ENCODE assay signal across 29 cellular contexts in genomic region chr18:75062297-75062886, GRCh38.
"Had no signal": no experiment of that assay in that cellular context is flagged by ENCODE, and none has a peak within 500 bp of the region (broad histone marks: within the 10 kb centered on the region; RNA-seq: fewer than 3 reads in every experiment).

No MANE protein-coding gene starts in this region.

- H3K27me3 Mint-ChIP-seq: activated CD4-positive, alpha-beta memory T cell treated with anti-CD3 and anti-CD28 coated beads for 36 hours; activated CD8-positive, alpha-beta memory T cell treated with anti-CD3 and anti-CD28 coated beads, Interleukin-2, amount 10 ng/mL, durations not matched to agents 7 days and 5 days; activated naive CD4-positive, alpha-beta T cell treated with anti-CD3 and anti-CD28 coated beads, Interleukin-2, amount 10 ng/mL, durations not matched to agents 7 days and 5 days; activated naive CD8-positive, alpha-beta T cell treated with anti-CD3 and anti-CD28 coated beads, Interleukin-2, amount 10 ng/mL, durations not matched to agents 7 days and 5 days; central memory CD8-positive, alpha-beta T cell; dendritic cell treated with granulocyte-macrophage colony-stimulating factor and Interleukin-4, amounts not matched to agents 40 ng/mL and 50 ng/mL, for 4 days; T-helper 17 cell had no signal

- H3K4me3 ChIP-seq: ascending aorta, breast epithelium, cardiac muscle cell, coronary artery, dorsolateral prefrontal cortex, esophagus muscularis mucosa, gastroesophageal sphincter, heart right ventricle had no signal

- H3K27ac Mint-ChIP-seq: activated CD4-positive, alpha-beta memory T cell treated with anti-CD3 and anti-CD28 coated beads for 36 hours; activated CD8-positive, alpha-beta memory T cell treated with anti-CD3 and anti-CD28 coated beads, Interleukin-2, amount 10 ng/mL, durations not matched to agents 7 days and 5 days; activated CD8-positive, alpha-beta T cell treated with anti-CD3 and anti-CD28 coated beads, Interleukin-2, amount 10 ng/mL, durations not matched to agents 7 days and 5 days; activated naive CD4-positive, alpha-beta T cell treated with anti-CD3 and anti-CD28 coated beads, Interleukin-2, amount 10 ng/mL, durations not matched to agents 7 days and 5 days; activated naive CD8-positive, alpha-beta T cell treated with anti-CD3 and anti-CD28 coated beads, Interleukin-2, amount 10 ng/mL, durations not matched to agents 7 days and 5 days; brain; dendritic cell treated with granulocyte-macrophage colony-stimulating factor and Interleukin-4, amounts not matched to agents 40 ng/mL and 50 ng/mL, for 4 days; T-helper 17 cell had no signal

- H3K36me3 ChIP-seq: breast epithelium, cardiac muscle cell had no signal

- H3K9me3 Mint-ChIP-seq: activated CD4-positive, alpha-beta memory T cell treated with anti-CD3 and anti-CD28 coated beads for 36 hours; activated naive CD4-positive, alpha-beta T cell treated with anti-CD3 and anti-CD28 coated beads, Interleukin-2, amount 10 ng/mL, durations not matched to agents 7 days and 5 days; activated naive CD4-positive, alpha-beta T cell treated with anti-CD3 and anti-CD28 coated beads, Interleukin-2, amount 50 U/mL, for 72 hours; activated naive CD8-positive, alpha-beta T cell treated with anti-CD3 and anti-CD28 coated beads, Interleukin-2, amount 10 ng/mL, durations not matched to agents 7 days and 5 days; central memory CD8-positive, alpha-beta T cell; dendritic cell treated with granulocyte-macrophage colony-stimulating factor and Interleukin-4, amounts not matched to agents 40 ng/mL and 50 ng/mL, for 4 days had no signal

- H3K4me3 Mint-ChIP-seq: activated CD4-positive, alpha-beta memory T cell treated with anti-CD3 and anti-CD28 coated beads for 36 hours; activated CD8-positive, alpha-beta memory T cell treated with anti-CD3 and anti-CD28 coated beads, Interleukin-2, amount 10 ng/mL, durations not matched to agents 7 days and 5 days; activated CD8-positive, alpha-beta T cell treated with anti-CD3 and anti-CD28 coated beads, Interleukin-2, amount 10 ng/mL, durations not matched to agents 7 days and 5 days; activated naive CD4-positive, alpha-beta T cell treated with anti-CD3 and anti-CD28 coated beads, Interleukin-2, amount 10 ng/mL, durations not matched to agents 7 days and 5 days; activated naive CD8-positive, alpha-beta T cell treated with anti-CD3 and anti-CD28 coated beads, Interleukin-2, amount 10 ng/mL, durations not matched to agents 7 days and 5 days; brain; central memory CD8-positive, alpha-beta T cell; dendritic cell treated with granulocyte-macrophage colony-stimulating factor and Interleukin-4, amounts not matched to agents 40 ng/mL and 50 ng/mL, for 4 days; T-helper 17 cell had no signal

- H3K4me1 Mint-ChIP-seq: activated naive CD4-positive, alpha-beta T cell treated with anti-CD3 and anti-CD28 coated beads, Interleukin-2, amount 10 ng/mL, durations not matched to agents 7 days and 5 days; activated naive CD8-positive, alpha-beta T cell treated with anti-CD3 and anti-CD28 coated beads, Interleukin-2, amount 10 ng/mL, durations not matched to agents 7 days and 5 days; T-helper 17 cell had no signal

- DNase-seq: activated CD4-positive, alpha-beta memory T cell treated with anti-CD3 and anti-CD28 coated beads for 36 hours; activated CD4-positive, alpha-beta T cell treated with anti-CD3 and anti-CD28 coated beads for 1 hour; activated CD4-positive, alpha-beta T cell treated with anti-CD3 and anti-CD28 coated beads for 48 hours; activated CD8-positive, alpha-beta memory T cell treated with anti-CD3 and anti-CD28 coated beads, Interleukin-2, amount 10 ng/mL, durations not matched to agents 7 days and 5 days; activated CD8-positive, alpha-beta memory T cell treated with anti-CD3 and anti-CD28 coated beads, Interleukin-2, amount 50 U/mL, for 4 hours; activated CD8-positive, alpha-beta T cell treated with anti-CD3 and anti-CD28 coated beads, Interleukin-2, amount 10 ng/mL, durations not matched to agents 7 days and 5 days; activated gamma-delta T cell; activated naive CD4-positive, alpha-beta T cell; activated naive CD4-positive, alpha-beta T cell treated with anti-CD3 and anti-CD28 coated beads, Interleukin-2, amount 10 ng/mL, durations not matched to agents 7 days and 5 days; activated naive CD8-positive, alpha-beta T cell treated with anti-CD3 and anti-CD28 coated beads, Interleukin-2, amount 10 ng/mL, durations not matched to agents 7 days and 5 days; activated T-cell treated with anti-CD3 and anti-CD28 coated beads, Interleukin-2, amount 50 U/mL, for 1 hour; activated T-cell treated with anti-CD3 and anti-CD28 coated beads, Interleukin-2, amount 50 U/mL, for 48 hours; dorsolateral prefrontal cortex; effector memory CD4-positive, alpha-beta T cell; erythroblast; foreskin keratinocyte; heart right ventricle; T-helper 1 cell; T-helper 17 cell had no signal

- H3K27me3 ChIP-seq: ascending aorta, breast epithelium, cardiac muscle cell, dorsolateral prefrontal cortex, esophagus muscularis mucosa, foreskin keratinocyte, gastroesophageal sphincter, heart right ventricle had no signal

- ATAC-seq: activated CD8-positive, alpha-beta memory T cell treated with anti-CD3 and anti-CD28 coated beads, Interleukin-2, amount 10 ng/mL, durations not matched to agents 7 days and 5 days; activated CD8-positive, alpha-beta T cell treated with anti-CD3 and anti-CD28 coated beads, Interleukin-2, amount 10 ng/mL, durations not matched to agents 7 days and 5 days; activated naive CD4-positive, alpha-beta T cell treated with anti-CD3 and anti-CD28 coated beads, Interleukin-2, amount 50 U/mL, for 72 hours; foreskin keratinocyte; gastroesophageal sphincter; T-helper 17 cell had no signal

- H3K4me1 ChIP-seq: ascending aorta, breast epithelium, esophagus muscularis mucosa, foreskin keratinocyte, gastroesophageal sphincter had no signal

- H3K36me3 Mint-ChIP-seq: activated CD8-positive, alpha-beta memory T cell treated with anti-CD3 and anti-CD28 coated beads, Interleukin-2, amount 10 ng/mL, durations not matched to agents 7 days and 5 days had no signal

- H3K27ac ChIP-seq: ascending aorta, breast epithelium, cardiac muscle cell, coronary artery, dorsolateral prefrontal cortex, esophagus muscularis mucosa, foreskin keratinocyte, gastroesophageal sphincter, heart right ventricle had no signal

- H3K9me3 ChIP-seq: esophagus muscularis mucosa, gastroesophageal sphincter, heart right ventricle had no signal
